24 cellular contexts compared by ENCODE assay signal in the genomic region with DNA sequence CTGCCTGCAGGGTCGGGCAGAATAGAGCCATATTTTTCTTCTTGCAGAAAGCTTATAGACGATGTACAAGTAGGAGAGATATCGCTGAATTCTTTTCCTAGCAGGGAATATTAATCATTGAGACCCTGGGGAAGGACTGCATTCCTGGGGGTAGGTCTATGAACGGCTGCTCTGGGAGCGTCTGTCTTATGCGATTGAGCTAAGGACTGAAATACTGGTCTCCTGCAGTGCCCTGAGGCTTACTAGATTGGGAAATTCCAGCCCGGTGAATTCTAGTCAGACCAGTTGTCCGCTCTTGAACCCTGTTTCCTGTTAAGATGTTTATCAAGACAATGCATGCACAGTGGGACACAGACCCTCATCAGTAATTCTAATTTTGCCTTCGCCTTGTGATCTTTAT.
"Had no signal": no experiment of that assay in that cellular context is flagged by ENCODE, and none has a peak within 500 bp of the region (broad histone marks: within the 10 kb centered on the region; RNA-seq: fewer than 3 reads in every experiment).

No MANE protein-coding gene starts in this region.

- H3K4me3 Mint-ChIP-seq: mesothelial cell of epicardium, naive B cell had no signal

- ATAC-seq: foreskin keratinocyte, gastroesophageal sphincter, heart left ventricle, left cardiac atrium, left lung, left ventricle myocardium superior, lower lobe of right lung, mucosa of descending colon had no signal

- H3K27ac ChIP-seq: coronary artery, dorsolateral prefrontal cortex, esophagus muscularis mucosa, foreskin keratinocyte, gastroesophageal sphincter, heart left ventricle, hepatocyte, left lung, lower lobe of right lung had no signal

- H3K4me3 ChIP-seq: coronary artery, dorsolateral prefrontal cortex, esophagus muscularis mucosa, gastroesophageal sphincter, heart left ventricle, hepatocyte, left lung, lower lobe of right lung, mucosa of descending colon had no signal

- H3K36me3 ChIP-seq: esophagus muscularis mucosa, gastroesophageal sphincter, heart left ventricle, left lung, lower lobe of right lung had no signal

- H3K4me2 ChIP-seq: hepatocyte had no signal

- H3K9me3 ChIP-seq: esophagus muscularis mucosa, lower lobe of right lung, mucosa of descending colon had no signal

- H3K36me3 Mint-ChIP-seq: mesothelial cell of epicardium had no signal

- H3K79me2 ChIP-seq: hepatocyte had no signal

- H2AFZ ChIP-seq: hepatocyte had no signal

- H3K27ac Mint-ChIP-seq: mesothelial cell of epicardium had no signal

- H3K4me1 ChIP-seq: foreskin keratinocyte, gastroesophageal sphincter, heart left ventricle, left lung, lower lobe of right lung had no signal

- H3K27me3 ChIP-seq: dorsolateral prefrontal cortex, esophagus muscularis mucosa, foreskin keratinocyte, gastroesophageal sphincter, hepatocyte had no signal

- H3K4me1 Mint-ChIP-seq: mesothelial cell of epicardium had no signal

- FAIRE-seq: colon, endothelial cell of umbilical vein, frontal cortex, islet of Langerhans, keratinocyte had no signal

- DNase-seq: dermis blood vessel endothelial cell; dorsolateral prefrontal cortex; effector CD4-positive, alpha-beta T cell; effector memory CD4-positive, alpha-beta T cell; foreskin keratinocyte; heart left ventricle; hypothalamus; left cardiac atrium; left lung; left ventricle myocardium superior; lower lobe of right lung; mesenchymal stem cell; mucosa of descending colon; naive B cell had no signal
